Comparison of ENCODE assay signal across 9 cellular contexts in the genomic region with DNA sequence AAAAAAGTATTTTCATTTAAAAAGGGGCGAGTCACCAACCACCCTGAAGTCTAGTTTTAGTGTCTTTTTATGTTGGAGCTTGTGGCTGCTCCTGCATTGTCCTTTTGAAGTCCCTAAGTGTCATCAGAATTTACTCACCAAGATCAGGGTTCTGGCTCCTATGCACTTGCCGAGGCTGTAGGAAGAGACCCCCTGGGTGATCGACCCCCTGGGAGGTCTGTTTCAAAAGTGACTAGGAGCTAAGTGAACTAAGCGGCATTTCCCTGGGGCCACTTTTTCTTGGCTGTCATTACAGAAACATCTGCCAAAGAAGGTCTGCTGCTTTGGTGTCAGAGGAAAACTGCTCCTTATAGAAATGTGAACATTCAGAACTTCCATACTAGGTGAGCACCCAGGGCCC. TPM values are rescaled to one million over a fixed set of nuclear protein-coding genes. Genes with fewer than 3 reads are reported as not detected.
"Had no signal": no experiment of that assay in that cellular context is flagged by ENCODE, and none has a peak within 500 bp of the region (broad histone marks: within the 10 kb centered on the region; RNA-seq: fewer than 3 reads in every experiment).

No MANE protein-coding gene starts in this region.

- DNase-seq: GM23248, GOT3, H7, KBM-7 had no signal

- H3K9ac ChIP-seq: GM23248 had no signal

- H3K36me3 ChIP-seq: HAP-1 had no signal

- H3K9me3 ChIP-seq: HAP-1 had no signal

- ATAC-seq: HCT116, HepG2 had no signal

- H2AFZ ChIP-seq: GM23248 had no signal

- H3K27ac ChIP-seq: GM23248, HL-60 had no signal

- H3K4me3 ChIP-seq: GM23248, HAP-1 had no signal

RNA-seq across cellular contexts. Expression of a gene that starts 39.3 kb away (rescaled TPM):
- total RNA-seq: GM23248 had no signal
- polyA plus RNA-seq: GM23248, IgD-negative memory B cell had no signal
